In the genomic region with DNA sequence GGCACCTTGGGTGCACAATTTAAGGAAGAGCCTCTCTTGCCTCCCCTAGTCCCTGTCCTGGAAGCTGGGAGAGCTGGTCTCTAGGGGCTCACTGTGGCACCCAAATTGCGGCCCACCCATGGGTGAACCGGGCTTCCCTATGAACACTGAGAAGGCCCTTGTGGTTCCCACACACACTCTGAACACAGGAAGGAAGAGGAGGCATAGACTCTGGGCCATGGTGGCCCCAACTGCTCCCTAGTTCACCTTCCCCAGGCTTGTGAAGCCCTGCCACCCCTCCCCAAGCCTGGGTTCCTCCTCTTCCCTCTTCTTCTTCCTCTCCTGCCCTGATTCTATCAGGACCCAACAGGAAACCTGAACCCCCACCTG, we compare ENCODE assay signal across 9 cellular contexts. TPM values are rescaled to one million over a fixed set of nuclear protein-coding genes. Genes with fewer than 3 reads are reported as not detected.
A peak's percentile ranks its signal among the peaks of the same experiment; 100 is the strongest.
DNase-seq lines count a peak whose midpoint lies in the region; ATAC-seq lines count a peak whose summit lies in the region.
"Had no signal": no experiment of that assay in that cellular context is flagged by ENCODE, and none has a peak within 500 bp of the region (broad histone marks: within the 10 kb centered on the region; RNA-seq: fewer than 3 reads in every experiment).

No MANE protein-coding gene starts in this region.

- H3K4me3 Mint-ChIP-seq in activated CD4-positive, alpha-beta T cell treated with anti-CD3 and anti-CD28 coated beads, Interleukin-2, amount 10 ng/mL, durations not matched to agents 24 days and 14 days = peak overlapping the region; percentile 73
- H3K4me3 Mint-ChIP-seq in immature natural killer cell = peak overlapping the region; percentile 15 to 76 (median 31)

- DNase-seq in activated CD4-positive, alpha-beta T cell treated with anti-CD3 and anti-CD28 coated beads, Interleukin-2, amount 10 ng/mL, durations not matched to agents 24 days and 14 days = peak; percentile 74
- no peak for DNase-seq in activated CD4-positive, alpha-beta T cell treated with anti-CD3 and anti-CD28 coated beads, Interleukin-2, amount 50 U/mL, for 4 hours
- peak; percentile 52 for DNase-seq in UCSD-AML1 (lab: John Stamatoyannopoulos, UW; ENCODE audit: unreplicated experiment)
- no peak for DNase-seq in immature natural killer cell
- no peak for DNase-seq in substantia nigra (lab: John Stamatoyannopoulos, UW)
- no peak for DNase-seq in left colon
- no peak for DNase-seq in NCI-H1694 treated with DMSO at 0.1 percent for 48 hours (lab: John Stamatoyannopoulos, UW)
- no peak for DNase-seq in NCI-H2107 (lab: John Stamatoyannopoulos, UW)

- peak overlapping the region; percentile 45 for H3K27ac ChIP-seq in substantia nigra (ENCODE audit: low read depth, low read length, poor library complexity, severe bottlenecking)
- H3K27ac ChIP-seq: KMS-11 had no signal

- no peak for ATAC-seq in left colon

- intact Hi-C loops in activated CD4-positive, alpha-beta T cell treated with anti-CD3 and anti-CD28 coated beads, Interleukin-2, amount 10 ng/mL, durations not matched to agents 24 days and 14 days (cut with micrococcal nuclease) = loop anchor here (1.0 kb wide), 1 partner anchor 8 kb away; no protein-coding TSS in a partner anchor
- intact Hi-C loops in left colon (cut with DNase I, micrococcal nuclease) = no loop called here

- peaks cover 75% of the 10 kb centered on the region for H3K4me1 Mint-ChIP-seq in activated CD4-positive, alpha-beta T cell treated with anti-CD3 and anti-CD28 coated beads, Interleukin-2, amount 10 ng/mL, durations not matched to agents 24 days and 14 days
- peaks cover 47 to 53% of the 10 kb centered on the region in 2 donors for H3K4me1 Mint-ChIP-seq in immature natural killer cell

- no peaks in the 10 kb centered on the region for H3K9me3 Mint-ChIP-seq in activated CD4-positive, alpha-beta T cell treated with anti-CD3 and anti-CD28 coated beads, Interleukin-2, amount 10 ng/mL, durations not matched to agents 24 days and 14 days
- no peaks in the 10 kb centered on the region for H3K9me3 Mint-ChIP-seq in immature natural killer cell

- no peaks in the 10 kb centered on the region for H3K27me3 Mint-ChIP-seq in activated CD4-positive, alpha-beta T cell treated with anti-CD3 and anti-CD28 coated beads, Interleukin-2, amount 10 ng/mL, durations not matched to agents 24 days and 14 days
- peaks cover 2 to 21% (median 16%) of the 10 kb centered on the region in 3 donors for H3K27me3 Mint-ChIP-seq in immature natural killer cell (ENCODE audit: low read depth in 3 of 3)

- peaks cover 21% of the 10 kb centered on the region for H3K36me3 Mint-ChIP-seq in activated CD4-positive, alpha-beta T cell treated with anti-CD3 and anti-CD28 coated beads, Interleukin-2, amount 10 ng/mL, durations not matched to agents 24 days and 14 days (ENCODE audit: low read depth)
- H3K36me3 Mint-ChIP-seq in immature natural killer cell = no peaks in the 10 kb centered on the region

- H3K27ac Mint-ChIP-seq in activated CD4-positive, alpha-beta T cell treated with anti-CD3 and anti-CD28 coated beads, Interleukin-2, amount 10 ng/mL, durations not matched to agents 24 days and 14 days = peak overlapping the region; percentile 95
- H3K27ac Mint-ChIP-seq in immature natural killer cell = peak overlapping the region; percentile 34 to 92 (median 74)

RNA-seq across cellular contexts. Expression of gene SREBF1, which starts 10.5 kb away (rescaled TPM):
- total RNA-seq in activated CD4-positive, alpha-beta T cell treated with anti-CD3 and anti-CD28 coated beads, Interleukin-2, amount 10 ng/mL, durations not matched to agents 24 days and 14 days = 154 and 171 TPM in 2 replicates
- 10 to 100 TPM in 1 of 3 donors, 1 to 10 TPM in 2; 2.9 to 13.4 (median 4.4) TPM for polyA plus RNA-seq in immature natural killer cell
- 100 to 1,000 TPM; 125 to 161 TPM for total RNA-seq in left colon

Comparison
In these comparisons a context has a peak if more than half of its experiments do, and no peak if none do; other contexts are left out.
1. DNase-seq: peak in activated CD4-positive, alpha-beta T cell treated with anti-CD3 and anti-CD28 coated beads, Interleukin-2, amount 10 ng/mL, durations not matched to agents 24 days and 14 days (single experiment) and UCSD-AML1 (single experiment); none in activated CD4-positive, alpha-beta T cell treated with anti-CD3 and anti-CD28 coated beads, Interleukin-2, amount 50 U/mL, for 4 hours (0 of 2), immature natural killer cell (0 of 3), substantia nigra (0 of 49), left colon (0 of 2), NCI-H1694 treated with DMSO at 0.1 percent for 48 hours (single experiment) and NCI-H2107 (single experiment).